ENCODE assay signal across 14 cellular contexts in genomic region chrX:40550069-40550468, GRCh38. TPM values are rescaled to one million over a fixed set of nuclear protein-coding genes. Genes with fewer than 3 reads are reported as not detected.
DNase-seq lines count a peak whose midpoint lies in the region; TF ChIP-seq lines count a peak whose summit lies in the region.
"Had no signal": no experiment of that assay in that cellular context is flagged by ENCODE, and none has a peak within 500 bp of the region (broad histone marks: within the 10 kb centered on the region; RNA-seq: fewer than 3 reads in every experiment).

No MANE protein-coding gene starts in this region.

- WGBS in thyroid gland, 2 donors, result 29 to 40% methylated on average over 8 to 9 of the region's 9 CpGs
- 55% methylated on average over 9 of the region's 9 CpGs for WGBS in suprapubic skin

- no peaks in the 10 kb centered on the region for H3K36me3 Mint-ChIP-seq in mesothelial cell of epicardium
- H3K36me3 Mint-ChIP-seq: memory B cell had no signal

- H3K27ac ChIP-seq in SJCRH30 (no peak overlapping the region), thyroid gland (no peak overlapping the region), suprapubic skin (no peak overlapping the region)
- H3K27ac ChIP-seq: pancreas, tibial artery had no signal

- intact Hi-C loops in thyroid gland (cut with DNase I), result no loop called here

- TF ChIP-seq POLR2A in thyroid gland (IDR thresholded peaks at IDR 0.05) (no peak), suprapubic skin (IDR thresholded peaks at IDR 0.05) (no peak)

- H3K27me3 ChIP-seq in SJCRH30 (no peaks in the 10 kb centered on the region), thyroid gland (no peaks in the 10 kb centered on the region), suprapubic skin (no peaks in the 10 kb centered on the region)
- H3K27me3 ChIP-seq: tibial artery had no signal

- peaks cover 20% of the 10 kb centered on the region for H3K9me3 Mint-ChIP-seq in mesothelial cell of epicardium
- H3K9me3 Mint-ChIP-seq: dendritic cell treated with granulocyte-macrophage colony-stimulating factor and Interleukin-4, amounts not matched to agents 40 ng/mL and 50 ng/mL, for 4 days; memory B cell had no signal

- H3K27me3 Mint-ChIP-seq in mesothelial cell of epicardium (ENCODE audit: low read depth), result no peaks in the 10 kb centered on the region
- H3K27me3 Mint-ChIP-seq: dendritic cell treated with granulocyte-macrophage colony-stimulating factor and Interleukin-4, amounts not matched to agents 40 ng/mL and 50 ng/mL, for 4 days; memory B cell had no signal

- TF ChIP-seq EP300 in suprapubic skin (IDR thresholded peaks at IDR 0.05), result no peak

- H3K4me3 ChIP-seq in SJCRH30, result no peak overlapping the region
- H3K4me3 ChIP-seq in thyroid gland (replicated peaks in 1 of 3), result no peak overlapping the region
- H3K4me3 ChIP-seq in suprapubic skin, result no peak overlapping the region
- H3K4me3 ChIP-seq: pancreas, tibial artery had no signal

- no peaks in the 10 kb centered on the region for H3K36me3 ChIP-seq in SJCRH30
- H3K36me3 ChIP-seq in thyroid gland, result no peaks in the 10 kb centered on the region
- H3K36me3 ChIP-seq in suprapubic skin, result no peaks in the 10 kb centered on the region
- H3K36me3 ChIP-seq: pancreas, tibial artery had no signal

- H3K27ac Mint-ChIP-seq in mesothelial cell of epicardium, result no peak overlapping the region
- H3K27ac Mint-ChIP-seq: dendritic cell treated with granulocyte-macrophage colony-stimulating factor and Interleukin-4, amounts not matched to agents 40 ng/mL and 50 ng/mL, for 4 days; memory B cell had no signal

- H3K4me1 ChIP-seq in SJCRH30 (peaks cover 2% of the 10 kb centered on the region; the same call in 1 of the 2 replicates), thyroid gland (peaks cover 6 to 12% of the 10 kb centered on the region in 2 donors), suprapubic skin (no peaks in the 10 kb centered on the region)
- H3K4me1 ChIP-seq: pancreas, tibial artery had no signal

- TF ChIP-seq CTCF in thyroid gland (IDR thresholded peaks at IDR 0.05) (no peak), suprapubic skin (IDR thresholded peaks at IDR 0.05) (no peak), mesothelial cell of epicardium (IDR thresholded peaks at IDR 0.05; ENCODE audit: unreplicated experiment) (no peak)

- DNase-seq in NCI-H187 (lab: John Stamatoyannopoulos, UW) (peak; percentile 35 to 43), NCI-H187 treated with DMSO at 0.1 percent for 48 hours (lab: John Stamatoyannopoulos, UW) (no peak), NCI-H2196 (lab: John Stamatoyannopoulos, UW; ENCODE audit: unreplicated experiment) (peak; percentile 70), SJCRH30 (peak; percentile 66 to 71), thyroid gland (peak; percentile 82 to 83), suprapubic skin (ENCODE audit: low spot score in 2 of 2) (no peak), mesothelial cell of epicardium (ENCODE audit: low spot score in 2 of 2, unreplicated experiment in 2 of 2) (no peak)
- no peak for DNase-seq in stimulated activated CD4-positive, alpha-beta T cell treated with anti-CD3 and anti-CD28 coated beads, Interleukin-2, amount 100 ng/mL, for 24 hours
- DNase-seq: 8988T; activated CD4-positive, CD25-positive, alpha-beta regulatory T cell; tibial artery had no signal

- H3K4me1 Mint-ChIP-seq in mesothelial cell of epicardium, result peaks cover 8% of the 10 kb centered on the region
- H3K4me1 Mint-ChIP-seq: memory B cell had no signal

- H3K4me3 Mint-ChIP-seq in mesothelial cell of epicardium, result no peak overlapping the region
- H3K4me3 Mint-ChIP-seq: dendritic cell treated with granulocyte-macrophage colony-stimulating factor and Interleukin-4, amounts not matched to agents 40 ng/mL and 50 ng/mL, for 4 days; memory B cell had no signal

- H3K9me3 ChIP-seq in SJCRH30 (replicated peaks) (no peaks in the 10 kb centered on the region), thyroid gland (no peaks in the 10 kb centered on the region), suprapubic skin (no peaks in the 10 kb centered on the region)
- H3K9me3 ChIP-seq: pancreas, tibial artery had no signal

RNA-seq across cellular contexts. Expression of gene ATP6AP2, which starts 30.7 kb away (rescaled TPM):
- total RNA-seq in SJCRH30 (2014; rRNA removed; shearing (Covaris generic)), result 44.7 and 47.3 TPM in 2 replicates
- total RNA-seq in thyroid gland (100 to 1,000 TPM; 213 to 287 (median 270) TPM), suprapubic skin (100 to 1,000 TPM in 2 of 4 donors, 10 to 100 TPM in 2; 76.8 to 112 (median 99.0) TPM), mesothelial cell of epicardium (84.2 to 95.7 TPM (median 85.6 TPM) in 3 replicates)

Comparison
In these comparisons a context has a peak if more than half of its experiments do, and no peak if none do; other contexts are left out.
1. DNase-seq: peak in NCI-H187 (2 of 2), NCI-H2196 (single experiment), SJCRH30 (2 of 2) and thyroid gland (2 of 2); none in NCI-H187 treated with DMSO at 0.1 percent for 48 hours (single experiment), suprapubic skin (0 of 2), mesothelial cell of epicardium (0 of 2) and stimulated activated CD4-positive, alpha-beta T cell treated with anti-CD3 and anti-CD28 coated beads, Interleukin-2, amount 100 ng/mL, for 24 hours (0 of 2).